In the genomic region with DNA sequence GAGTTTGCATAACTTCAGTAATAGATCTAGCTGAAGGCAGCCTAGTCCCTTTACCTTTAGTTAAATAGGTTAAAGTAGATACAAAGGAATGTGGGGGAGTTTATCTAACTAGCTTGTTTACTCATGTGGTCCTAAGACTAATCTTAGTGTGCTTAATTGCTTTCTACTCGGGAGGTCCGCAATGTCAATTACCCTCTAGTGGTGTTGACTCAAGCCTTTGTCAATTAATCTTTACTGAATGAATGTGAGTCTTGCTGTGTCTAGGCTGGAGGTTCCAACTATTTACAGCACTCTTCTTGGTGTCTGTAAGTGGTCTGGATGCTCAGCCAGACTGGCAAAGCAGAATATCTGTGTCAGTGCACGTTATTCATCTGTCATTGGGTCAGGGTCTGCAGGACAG, we compare ENCODE assay signal across 29 cellular contexts. TPM values are rescaled to one million over a fixed set of nuclear protein-coding genes. Genes with fewer than 3 reads are reported as not detected.
DNase-seq lines count a peak whose midpoint lies in the region; ATAC-seq and TF ChIP-seq lines count a peak whose summit lies in the region.
"Had no signal": no experiment of that assay in that cellular context is flagged by ENCODE, and none has a peak within 500 bp of the region (broad histone marks: within the 10 kb centered on the region; RNA-seq: fewer than 3 reads in every experiment).

No MANE protein-coding gene starts in this region.

- ATAC-seq in GM23338 (peak; percentile 77), T-cell (replicated peaks in 1 of 4) (no peak), upper lobe of right lung (no peak)
- ATAC-seq: activated CD8-positive, alpha-beta T cell treated with anti-CD3 and anti-CD28 coated beads for 36 hours; activated T-helper 17 cell treated with anti-CD3 and anti-CD28 coated beads, Interleukin-2, amount 50 U/mL, for 72 hours; gastroesophageal sphincter; GM12878; HepG2 had no signal

- no peak overlapping the region for H3K27ac Mint-ChIP-seq in GM23338
- H3K27ac Mint-ChIP-seq in T-cell, result no peak overlapping the region
- H3K27ac Mint-ChIP-seq: activated CD8-positive, alpha-beta T cell treated with anti-CD3 and anti-CD28 coated beads for 36 hours; activated naive CD8-positive, alpha-beta T cell treated with anti-CD3 and anti-CD28 coated beads for 36 hours; activated T-helper 17 cell treated with anti-CD3 and anti-CD28 coated beads, Interleukin-2, amount 50 U/mL, for 72 hours; dendritic cell treated with granulocyte-macrophage colony-stimulating factor and Interleukin-4, amounts not matched to agents 40 ng/mL and 50 ng/mL, for 4 days had no signal

- H3K4me3 ChIP-seq in GM23338, result no peak overlapping the region
- H3K4me3 ChIP-seq in hepatocyte, result no peak overlapping the region
- no peak overlapping the region for H3K4me3 ChIP-seq in trophoblast cell (ENCODE audit: low read depth, low read length)
- H3K4me3 ChIP-seq in upper lobe of right lung, result no peak overlapping the region
- H3K4me3 ChIP-seq: gastroesophageal sphincter, GM12878, ovary, SK-N-MC had no signal

- DNase-seq in GM23338 (ENCODE audit: low spot score) (peak; percentile 47), RWPE1 (ENCODE audit: low spot score) (no peak), hepatocyte (ENCODE audit: low spot score) (no peak), trophoblast cell (peak in 1 of 2 donors; percentile 5), NCI-H345 treated with DMSO at 0.1 percent for 48 hours (lab: John Stamatoyannopoulos, UW; ENCODE audit: unreplicated experiment) (no peak), T-cell (no peak), upper lobe of right lung (no peak)
- DNase-seq: activated CD8-positive, alpha-beta T cell treated with anti-CD3 and anti-CD28 coated beads for 36 hours; activated naive CD8-positive, alpha-beta T cell treated with anti-CD3 and anti-CD28 coated beads for 36 hours; aorta; C1 segment of cervical spinal cord; central memory CD4-positive, alpha-beta T cell; hippocampal formation; NCI-H1092; NCI-H1694 treated with DMSO at 0.1 percent for 48 hours; NCI-H2171; NCI-H524; ovary; retina; small intestine; T-helper 2 cell had no signal

- WGBS in hepatocyte (ENCODE audit: low lambda C conversion rate, missing lambda C conversion rate), result 35% methylated on average over 3 of the region's 3 CpGs
- no CpG with 5 or more reads among the region's 3 CpGs for WGBS in trophoblast cell (ENCODE audit: extremely low coverage, insufficient coverage, insufficient read length)

- peak overlapping the region; percentile 48 for H4K8ac ChIP-seq in trophoblast cell (ENCODE audit: low read depth, low read length)

- no peaks in the 10 kb centered on the region for H3K9me3 ChIP-seq in hepatocyte (ENCODE audit: low read depth)
- peaks cover 4% of the 10 kb centered on the region for H3K9me3 ChIP-seq in trophoblast cell (ENCODE audit: insufficient read depth, low read depth, low read length)
- H3K9me3 ChIP-seq in upper lobe of right lung, result no peaks in the 10 kb centered on the region
- H3K9me3 ChIP-seq: gastroesophageal sphincter, ovary had no signal

- no peaks in the 10 kb centered on the region for H3F3A ChIP-seq in GM23338 (replicated peaks; ENCODE audit: low read depth)

- no peak overlapping the region for H3K4me3 Mint-ChIP-seq in GM23338
- no peak overlapping the region for H3K4me3 Mint-ChIP-seq in T-cell
- H3K4me3 Mint-ChIP-seq: activated CD8-positive, alpha-beta T cell treated with anti-CD3 and anti-CD28 coated beads for 36 hours; activated naive CD8-positive, alpha-beta T cell treated with anti-CD3 and anti-CD28 coated beads for 36 hours; activated T-helper 17 cell treated with anti-CD3 and anti-CD28 coated beads, Interleukin-2, amount 50 U/mL, for 72 hours; dendritic cell treated with granulocyte-macrophage colony-stimulating factor and Interleukin-4, amounts not matched to agents 40 ng/mL and 50 ng/mL, for 4 days; nephron; type B pancreatic cell had no signal

- H3K4ac ChIP-seq in trophoblast cell (ENCODE audit: low read depth, low read length), result no peak overlapping the region

- H3K27ac ChIP-seq in GM23338 (ENCODE audit: low read depth) (no peak overlapping the region), RWPE1 (peak overlapping the region; percentile 89), hepatocyte (peak overlapping the region; percentile 56), trophoblast cell (ENCODE audit: low read depth, low read length) (peak overlapping the region; percentile 58), upper lobe of right lung (no peak overlapping the region)
- H3K27ac ChIP-seq: gastroesophageal sphincter, ovary, SK-N-MC had no signal

- no peak overlapping the region for H3K9ac ChIP-seq in trophoblast cell (ENCODE audit: low read length)

- H2BK12ac ChIP-seq in trophoblast cell (ENCODE audit: low read length), result peak overlapping the region; percentile 98

- H3K27me3 ChIP-seq in GM23338 (ENCODE audit: insufficient read depth) (peaks cover 70% of the 10 kb centered on the region), hepatocyte (no peaks in the 10 kb centered on the region), trophoblast cell (ENCODE audit: insufficient read depth, low read length) (no peaks in the 10 kb centered on the region), upper lobe of right lung (no peaks in the 10 kb centered on the region)
- H3K27me3 ChIP-seq: ovary had no signal

- H3K79me2 ChIP-seq in GM23338 (replicated peaks; ENCODE audit: insufficient read depth) (no peaks in the 10 kb centered on the region), hepatocyte (no peaks in the 10 kb centered on the region), trophoblast cell (ENCODE audit: control insufficient read depth, insufficient read depth, low read length, poor library complexity) (peaks cover 1% of the 10 kb centered on the region)

- TF ChIP-seq CTCF in GM23338 (conservative IDR thresholded peaks at IDR 0.05; ENCODE audit: low read depth in 2 of 2) (no peak), RWPE1 (conservative IDR thresholded peaks at IDR 0.05; ENCODE audit: low read depth) (no peak), hepatocyte (IDR thresholded peaks at IDR 0.05; ENCODE audit: poor library complexity) (no peak), upper lobe of right lung (IDR thresholded peaks at IDR 0.05) (no peak)

- peaks cover 23% of the 10 kb centered on the region for H3K4me1 ChIP-seq in GM23338 (ENCODE audit: insufficient read depth)
- H3K4me1 ChIP-seq in hepatocyte (ENCODE audit: insufficient read depth), result peaks cover 6% of the 10 kb centered on the region
- peaks cover 11 to 17% of the 10 kb centered on the region in 2 experiments for H3K4me1 ChIP-seq in trophoblast cell (ENCODE audit: control insufficient read depth in 1 of 2, insufficient read depth in 2 of 2, low read length in 2 of 2)
- H3K4me1 ChIP-seq in upper lobe of right lung, result no peaks in the 10 kb centered on the region
- H3K4me1 ChIP-seq: gastroesophageal sphincter had no signal

- peaks cover 33% of the 10 kb centered on the region for H3K9me3 Mint-ChIP-seq in GM23338
- H3K9me3 Mint-ChIP-seq in T-cell, result no peaks in the 10 kb centered on the region
- H3K9me3 Mint-ChIP-seq: activated CD8-positive, alpha-beta T cell treated with anti-CD3 and anti-CD28 coated beads for 36 hours; activated naive CD8-positive, alpha-beta T cell treated with anti-CD3 and anti-CD28 coated beads for 36 hours; activated T-helper 17 cell treated with anti-CD3 and anti-CD28 coated beads, Interleukin-2, amount 50 U/mL, for 72 hours had no signal

- peaks cover 25% of the 10 kb centered on the region for H3K36me3 Mint-ChIP-seq in GM23338 (ENCODE audit: low read depth)
- peaks cover 4% of the 10 kb centered on the region for H3K36me3 Mint-ChIP-seq in T-cell
- H3K36me3 Mint-ChIP-seq: type B pancreatic cell had no signal

- H3K18ac ChIP-seq in trophoblast cell (ENCODE audit: low read length), result peak overlapping the region; percentile 56

- H3K9me2 ChIP-seq in GM23338 (ENCODE audit: insufficient read depth), result no peaks in the 10 kb centered on the region
- H3K9me2 ChIP-seq in hepatocyte (replicated peaks; ENCODE audit: insufficient read depth), result no peaks in the 10 kb centered on the region

- no peak overlapping the region for H3K23ac ChIP-seq in trophoblast cell (ENCODE audit: low read length)

- peak overlapping the region; percentile 83 for H2BK5ac ChIP-seq in trophoblast cell (ENCODE audit: low read depth, low read length, poor library complexity)

- peaks cover 27% of the 10 kb centered on the region for H3K4me1 Mint-ChIP-seq in GM23338
- H3K4me1 Mint-ChIP-seq in T-cell, result peaks cover 0 to 8% (median 7%) of the 10 kb centered on the region in 3 donors
- H3K4me1 Mint-ChIP-seq: activated T-helper 17 cell treated with anti-CD3 and anti-CD28 coated beads, Interleukin-2, amount 50 U/mL, for 72 hours; nephron had no signal

- H4K20me1 ChIP-seq in GM23338 (replicated peaks; ENCODE audit: insufficient read depth) (no peaks in the 10 kb centered on the region), hepatocyte (ENCODE audit: insufficient read depth, poor library complexity, severe bottlenecking) (no peaks in the 10 kb centered on the region)

- H3K14ac ChIP-seq in trophoblast cell (ENCODE audit: low read length), result peak overlapping the region; percentile 67

- peak overlapping the region; percentile 83 for H4K91ac ChIP-seq in trophoblast cell (ENCODE audit: low read depth, low read length)

- H3K4me2 ChIP-seq in GM23338, result no peak overlapping the region
- H3K4me2 ChIP-seq in hepatocyte, result no peak overlapping the region
- H3K4me2 ChIP-seq in trophoblast cell (ENCODE audit: low read length), result no peak overlapping the region

- peaks cover 42% of the 10 kb centered on the region for H3K27me3 Mint-ChIP-seq in GM23338 (ENCODE audit: insufficient read depth, low read depth, poor library complexity)
- H3K27me3 Mint-ChIP-seq in T-cell, result peaks cover 19 to 21% of the 10 kb centered on the region in 2 donors
- H3K27me3 Mint-ChIP-seq: dendritic cell treated with granulocyte-macrophage colony-stimulating factor and Interleukin-4, amounts not matched to agents 40 ng/mL and 50 ng/mL, for 4 days; type B pancreatic cell had no signal

- H2AFZ ChIP-seq in GM23338 (no peak overlapping the region), hepatocyte (no peak overlapping the region), trophoblast cell (ENCODE audit: insufficient read depth, low read length, poor library complexity) (no peak overlapping the region)

- CTCF ChIA-PET in RWPE1 (lab: Yijun Ruan, JAX) (no interaction called here), T-cell (lab: Charles Lee) (interaction anchor here in 1 of 2 donors (1.3 kb wide), 1 partner anchor 9 kb away, joined by 6 read pairs; no protein-coding TSS in a partner anchor)

- intact Hi-C loops in upper lobe of right lung (cut with DNase I), result no loop called here

- no peak overlapping the region for H2AK5ac ChIP-seq in trophoblast cell (ENCODE audit: low read length)

- H2BK120ac ChIP-seq in trophoblast cell (ENCODE audit: insufficient read depth, low read length, poor library complexity), result peak overlapping the region; percentile 88

- peaks cover 19% of the 10 kb centered on the region for H3K79me1 ChIP-seq in trophoblast cell (ENCODE audit: low read length)

- no peaks in the 10 kb centered on the region for H3K36me3 ChIP-seq in GM23338 (ENCODE audit: insufficient read depth)
- no peaks in the 10 kb centered on the region for H3K36me3 ChIP-seq in hepatocyte (replicated peaks; ENCODE audit: insufficient read depth, low read depth)
- H3K36me3 ChIP-seq in trophoblast cell (ENCODE audit: control insufficient read depth in 1 of 2, insufficient read depth in 2 of 2, low read length in 2 of 2), result no peaks in the 10 kb centered on the region
- H3K36me3 ChIP-seq in upper lobe of right lung, result no peaks in the 10 kb centered on the region
- H3K36me3 ChIP-seq: gastroesophageal sphincter, ovary had no signal

- no peak overlapping the region for H4K12ac ChIP-seq in trophoblast cell (ENCODE audit: low read depth, low read length)

- POLR2A ChIA-PET in RWPE1 (lab: Yijun Ruan, JAX; ENCODE audit: low non-redundant PET) (no interaction called here), T-cell (lab: Charles Lee) (interaction anchor here in 1 of 2 donors (0.6 kb wide), 1 partner anchor 694 kb away, joined by 3 read pairs; no protein-coding TSS in a partner anchor)

RNA-seq across cellular contexts. Expression of gene YTHDC1, which starts 17.9 kb away (rescaled TPM):
- total RNA-seq in GM23338 (2014; rRNA removed; shearing (Covaris generic)), result 67.6 and 72.3 TPM in 2 replicates
- polyA plus RNA-seq in GM23338 (2016; fragmentation: Nextera tagmentation; extraction: Ambion mirVana), result 135 and 144 TPM in 2 replicates
- 75.4 and 79.3 TPM in 2 replicates for total RNA-seq in hepatocyte
- polyA plus RNA-seq in hepatocyte, result 45.3 and 48.6 TPM in 2 replicates
- 66.0 and 69.7 TPM in 2 replicates for polyA plus RNA-seq in trophoblast cell (2013)
- 100 to 1,000 TPM; 163 to 233 (median 171) TPM for total RNA-seq in T-cell
- 94.3 TPM for total RNA-seq in upper lobe of right lung

Comparison
In these comparisons a context has a peak if more than half of its experiments do, and no peak if none do; other contexts are left out.
1. H3K27ac ChIP-seq: peak in RWPE1 (single experiment), hepatocyte (single experiment) and trophoblast cell (single experiment); none in GM23338 (single experiment) and upper lobe of right lung (single experiment).